ENCODE assay signal across 13 cellular contexts in the genomic region with DNA sequence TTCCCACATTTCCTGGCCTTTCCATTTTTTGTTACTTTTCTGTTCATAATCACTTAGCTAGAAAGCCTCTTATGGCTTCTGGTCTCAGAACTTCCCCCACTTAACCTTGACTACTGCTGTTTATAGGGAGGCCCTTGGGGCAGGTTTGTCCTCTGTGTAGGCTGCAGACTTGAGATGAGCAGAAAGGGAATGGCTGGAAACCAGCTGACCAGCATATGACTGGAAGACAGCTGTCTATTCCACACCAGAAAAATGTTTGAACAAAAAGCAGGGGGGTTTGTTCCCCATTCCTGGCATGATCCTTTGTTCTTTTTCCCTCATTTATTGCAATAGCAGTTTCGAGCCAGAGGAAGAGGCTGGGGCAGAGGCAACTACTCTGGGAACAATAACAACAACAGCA. TPM values are rescaled to one million over a fixed set of nuclear protein-coding genes. Genes with fewer than 3 reads are reported as not detected.
DNase-seq lines count a peak whose midpoint lies in the region; ATAC-seq and TF ChIP-seq lines count a peak whose summit lies in the region.
"Had no signal": no experiment of that assay in that cellular context is flagged by ENCODE, and none has a peak within 500 bp of the region (broad histone marks: within the 10 kb centered on the region; RNA-seq: fewer than 3 reads in every experiment).

No MANE protein-coding gene starts in this region.

- peak overlapping the region; percentile 62 to 82 for H3K27ac ChIP-seq in mucosa of rectum (ENCODE audit: low read depth in 2 of 2, low read length in 2 of 2)
- H3K27ac ChIP-seq: cardiac muscle cell had no signal

- no peaks in the 10 kb centered on the region for H3K9me3 Mint-ChIP-seq in activated naive CD4-positive, alpha-beta T cell treated with anti-CD3 and anti-CD28 coated beads, Interleukin-2, amount 50 U/mL, for 72 hours
- H3K9me3 Mint-ChIP-seq in MCF 10A (ENCODE audit: unreplicated experiment) (no peaks in the 10 kb centered on the region), type B pancreatic cell (no peaks in the 10 kb centered on the region)
- H3K9me3 Mint-ChIP-seq: WTC11 had no signal

- H3K4me1 Mint-ChIP-seq in MCF 10A (ENCODE audit: insufficient read depth, unreplicated experiment): peaks cover 13% of the 10 kb centered on the region
- peaks cover 10% of the 10 kb centered on the region for H3K4me1 Mint-ChIP-seq in type B pancreatic cell (ENCODE audit: unreplicated experiment)

- BruUV-seq in MCF 10A (replicated peaks; lab: Mats Ljungman, UMichigan): no TSS peak

- POLR2A ChIA-PET in MCF 10A (lab: Yijun Ruan, JAX): interaction anchor here (0.6 to 1.7 kb wide), 3 partner anchors 84 to 368 kb away, joined by 3 to 4 read pairs (median 3); no protein-coding TSS in a partner anchor

- H3K36me3 Mint-ChIP-seq in activated naive CD4-positive, alpha-beta T cell treated with anti-CD3 and anti-CD28 coated beads, Interleukin-2, amount 50 U/mL, for 72 hours: peaks cover 11 to 21% of the 10 kb centered on the region in 2 donors
- peaks cover 99% of the 10 kb centered on the region for H3K36me3 Mint-ChIP-seq in MCF 10A (ENCODE audit: insufficient read depth, unreplicated experiment)
- H3K36me3 Mint-ChIP-seq in type B pancreatic cell: peaks cover 36% of the 10 kb centered on the region

- peaks cover 18 to 28% of the 10 kb centered on the region in 2 donors for H3K4me1 ChIP-seq in mucosa of rectum (ENCODE audit: control insufficient read depth in 2 of 2, insufficient read depth in 2 of 2, low read length in 2 of 2)

- H3K27ac Mint-ChIP-seq in activated naive CD4-positive, alpha-beta T cell treated with anti-CD3 and anti-CD28 coated beads, Interleukin-2, amount 50 U/mL, for 72 hours: peak overlapping the region; percentile 73 to 88
- peak overlapping the region; percentile 67 for H3K27ac Mint-ChIP-seq in MCF 10A (ENCODE audit: low read depth, unreplicated experiment)
- peak overlapping the region; percentile 32 for H3K27ac Mint-ChIP-seq in type B pancreatic cell

- peak in 1 of 2 donors; percentile 13 for DNase-seq in activated naive CD4-positive, alpha-beta T cell treated with anti-CD3 and anti-CD28 coated beads, Interleukin-2, amount 50 U/mL, for 72 hours (ENCODE audit: low spot score in 2 of 2)
- no peak for DNase-seq in activated naive CD4-positive, alpha-beta T cell (lab: John Stamatoyannopoulos, UW)
- DNase-seq in MCF 10A (ENCODE audit: unreplicated experiment) (no peak), type B pancreatic cell (ENCODE audit: extremely low spot score, unreplicated experiment) (no peak), cerebellar nuclear complex (lab: John Stamatoyannopoulos, UW) (no peak), NCI-H774 (lab: John Stamatoyannopoulos, UW) (no peak)
- no peak for DNase-seq in stimulated activated CD4-positive, alpha-beta T cell treated with anti-CD3 and anti-CD28 coated beads, Interleukin-1b, Interleukin-23, amount 100 ng/mL, for 48 hours
- DNase-seq: DMS 273 treated with DMSO at 0.1 percent for 48 hours, hypothalamus, lower lobe of right lung had no signal

- H3K27me3 ChIP-seq in mucosa of rectum (ENCODE audit: control insufficient read depth in 2 of 2, insufficient read depth in 2 of 2, low read length in 2 of 2): no peaks in the 10 kb centered on the region
- H3K27me3 ChIP-seq: cardiac muscle cell had no signal

- H3K27me3 Mint-ChIP-seq in MCF 10A (ENCODE audit: insufficient read depth, unreplicated experiment) (no peaks in the 10 kb centered on the region), type B pancreatic cell (no peaks in the 10 kb centered on the region)

- H3K4me3 Mint-ChIP-seq in MCF 10A (ENCODE audit: unreplicated experiment) (no peak overlapping the region), type B pancreatic cell (no peak overlapping the region)
- H3K4me3 Mint-ChIP-seq: WTC11 had no signal

- intact Hi-C loops in MCF 10A (cut with micrococcal nuclease): no loop called here

- no peak overlapping the region for H3K9ac ChIP-seq in mucosa of rectum (ENCODE audit: low read depth in 1 of 2, low read length in 2 of 2)

- CTCF ChIA-PET in MCF 10A (lab: Yijun Ruan, JAX): interaction anchor here (1.1 to 2.8 kb wide), 11 partner anchors 9 to 168 kb away, joined by 3 to 25 read pairs (median 7); a partner anchor contains a TSS

- ATAC-seq in activated naive CD4-positive, alpha-beta T cell treated with anti-CD3 and anti-CD28 coated beads, Interleukin-2, amount 50 U/mL, for 72 hours: no peak
- ATAC-seq: WTC11 had no signal

- H3K9me3 ChIP-seq in mucosa of rectum (ENCODE audit: control insufficient read depth in 2 of 2, low read length in 2 of 2): no peaks in the 10 kb centered on the region
- H3K9me3 ChIP-seq: lower lobe of right lung had no signal

- H3K4me3 ChIP-seq in mucosa of rectum (ENCODE audit: low read length in 2 of 2): no peak overlapping the region
- H3K4me3 ChIP-seq: cardiac muscle cell, lower lobe of right lung had no signal

- peaks cover 36 to 53% of the 10 kb centered on the region in 2 donors for H3K36me3 ChIP-seq in mucosa of rectum (ENCODE audit: control insufficient read depth in 2 of 2, insufficient read depth in 2 of 2, low read length in 2 of 2)

- TF ChIP-seq CTCF in MCF 10A (IDR thresholded peaks at IDR 0.05; ENCODE audit: unreplicated experiment) (no peak), type B pancreatic cell (conservative IDR thresholded peaks at IDR 0.05) (no peak)

RNA-seq across cellular contexts. Expression of a gene that starts 4.9 kb away (rescaled TPM):
- 10 to 100 TPM in 1 of 2 donors, 1 to 10 TPM in 1; 4.4 to 47.1 TPM for total RNA-seq in activated naive CD4-positive, alpha-beta T cell treated with anti-CD3 and anti-CD28 coated beads, Interleukin-2, amount 50 U/mL, for 72 hours
- total RNA-seq in MCF 10A (2022) (3.2 and 3.3 TPM in 2 replicates), type B pancreatic cell (ENCODE audit: low replicate concordance) (15.7 and 32.5 TPM in 2 replicates)

RNA-seq across cellular contexts. Expression of a gene that starts 22.2 kb away (rescaled TPM):
- 1 to 10 TPM; 2.0 to 4.2 TPM for total RNA-seq in activated naive CD4-positive, alpha-beta T cell treated with anti-CD3 and anti-CD28 coated beads, Interleukin-2, amount 50 U/mL, for 72 hours
- total RNA-seq in MCF 10A (2022) (4.8 and 5.7 TPM in 2 replicates), type B pancreatic cell (ENCODE audit: low replicate concordance) (23.3 and 39.5 TPM in 2 replicates)
